ENCODE assay signal across 8 cellular contexts in genomic region chr6:43771210-43771857, GRCh38. TPM values are rescaled to one million over a fixed set of nuclear protein-coding genes. Genes with fewer than 3 reads are reported as not detected.
A peak's percentile ranks its signal among the peaks of the same experiment; 100 is the strongest.
DNase-seq lines count a peak whose midpoint lies in the region; ATAC-seq and TF ChIP-seq lines count a peak whose summit lies in the region.

No MANE protein-coding gene starts in this region.

- TF ChIP-seq CTCF in GM12864 (IDR thresholded peaks at IDR 0.05; ENCODE audit: low read depth, low read length, missing control alignments) (no peak), WERI-Rb-1 (IDR thresholded peaks at IDR 0.05; ENCODE audit: low read depth, low read length) (no peak), breast epithelium (IDR thresholded peaks at IDR 0.05) (no peak)

- peaks cover 0 to 43% of the 10 kb centered on the region in 2 donors for H3K4me1 ChIP-seq in breast epithelium

- intact Hi-C loops in breast epithelium (cut with DNase I; ENCODE audit: low total_unique reads) = no loop called here

- DNase-seq in GM12864 (ENCODE audit: low read depth) (no peak), WERI-Rb-1 (peak; percentile 72), breast epithelium (ENCODE audit: low spot score in 2 of 2) (peak; percentile 67 to 78), iris pigment epithelial cell (ENCODE audit: low read depth) (peak; percentile 63), DMS114 treated with DMSO at 0.1 percent for 48 hours (lab: John Stamatoyannopoulos, UW; ENCODE audit: unreplicated experiment) (no peak)
- DNase-seq in Jurkat, Clone E6-1 (ENCODE audit: low read depth, low spot score) = peak; percentile 11
- peak; percentile 70 for DNase-seq in stimulated activated CD4-positive, alpha-beta T cell treated with anti-CD3 and anti-CD28 coated beads, Interleukin-12 subunit alpha, Interleukin-12 subunit beta, amount 100 ng/mL, for 4 hours

- H3K27me3 ChIP-seq in WERI-Rb-1 (ENCODE audit: insufficient read depth, low read depth, severe bottlenecking) (no peaks in the 10 kb centered on the region), breast epithelium (no peaks in the 10 kb centered on the region)

- no peak for ATAC-seq in GM18517 (IDR thresholded peaks at IDR 0.05; ENCODE audit: unreplicated experiment)

- H3K36me3 ChIP-seq in WERI-Rb-1 = peaks cover 3% of the 10 kb centered on the region
- H3K36me3 ChIP-seq in breast epithelium = no peaks in the 10 kb centered on the region

- H3K9me3 ChIP-seq in WERI-Rb-1 (ENCODE audit: severe bottlenecking) = no peaks in the 10 kb centered on the region
- H3K9me3 ChIP-seq in breast epithelium = no peaks in the 10 kb centered on the region

- H3K27ac ChIP-seq in WERI-Rb-1 = peak overlapping the region; percentile 78
- peak overlapping the region; percentile 95 to 96 for H3K27ac ChIP-seq in breast epithelium

- TF ChIP-seq POLR2A in breast epithelium (IDR thresholded peaks at IDR 0.05) = peak; percentile 42

- H3K4me3 ChIP-seq in GM12864 (ENCODE audit: low read depth, low read length) (peak overlapping the region; percentile 94), WERI-Rb-1 (ENCODE audit: low read depth, low read length) (peak overlapping the region; percentile 83), breast epithelium (peak overlapping the region; percentile 75 to 93 (median 76))
- peak overlapping the region; percentile 63 for H3K4me3 ChIP-seq in Jurkat, Clone E6-1 (ENCODE audit: low read length)

RNA-seq across cellular contexts. Expression of gene VEGFA, which starts 1.3 kb away (rescaled TPM):
- polyA plus RNA-seq in Jurkat, Clone E6-1 (2012; ENCODE audit: insufficient read depth, insufficient read length) = 8.8 TPM
- 100 to 1,000 TPM; 123 to 230 (median 132) TPM for total RNA-seq in breast epithelium

Comparison
In these comparisons a context has a peak if more than half of its experiments do, and no peak if none do; other contexts are left out.
1. DNase-seq: peak in Jurkat, Clone E6-1 (single experiment), WERI-Rb-1 (single experiment), breast epithelium (2 of 2), iris pigment epithelial cell (single experiment) and stimulated activated CD4-positive, alpha-beta T cell treated with anti-CD3 and anti-CD28 coated beads, Interleukin-12 subunit alpha, Interleukin-12 subunit beta, amount 100 ng/mL, for 4 hours (single experiment); none in GM12864 (single experiment) and DMS114 treated with DMSO at 0.1 percent for 48 hours (single experiment).
2. Peak in every context shown above with its lines, with median percentiles within 50 percentile points of each other: H3K4me3 ChIP-seq.